Comparison of ENCODE assay signal across 11 cellular contexts in genomic region chr2:20062615-20063545, GRCh38. TPM values are rescaled to one million over a fixed set of nuclear protein-coding genes. Genes with fewer than 3 reads are reported as not detected.
DNase-seq lines count a peak whose midpoint lies in the region; TF ChIP-seq lines count a peak whose summit lies in the region.
"Had no signal": no experiment of that assay in that cellular context is flagged by ENCODE, and none has a peak within 500 bp of the region (broad histone marks: within the 10 kb centered on the region; RNA-seq: fewer than 3 reads in every experiment).

No MANE protein-coding gene starts in this region.

- no TSS peak for BruUV-seq in mammary epithelial cell (replicated peaks; lab: Mats Ljungman, UMichigan)

- H3K4me3 Mint-ChIP-seq in mesothelial cell of epicardium = no peak overlapping the region
- H3K4me3 Mint-ChIP-seq in type B pancreatic cell = peak overlapping the region; percentile 12
- H3K4me3 Mint-ChIP-seq in immature natural killer cell = no peak overlapping the region

- H3K27ac ChIP-seq in breast epithelium (peak overlapping the region; percentile 5 to 83), mammary epithelial cell (ENCODE audit: insufficient read depth, low read depth, low read length) (no peak overlapping the region), brain microvascular endothelial cell (peak overlapping the region; percentile 80)
- H3K27ac ChIP-seq: BLaER1 treated with 17β-estradiol and CSF1 and Interleukin-3, amounts not matched to agents 10 nM and 100 nM had no signal

- H3K79me2 ChIP-seq in mammary epithelial cell (ENCODE audit: insufficient read depth, low read length) = no peaks in the 10 kb centered on the region

- H3K27ac Mint-ChIP-seq in mesothelial cell of epicardium (peak overlapping the region; percentile 86), type B pancreatic cell (peak overlapping the region; percentile 72), immature natural killer cell (no peak overlapping the region)

- H3K27me3 ChIP-seq in breast epithelium = no peaks in the 10 kb centered on the region
- H3K27me3 ChIP-seq in mammary epithelial cell (ENCODE audit: insufficient read depth, low read length) = no peaks in the 10 kb centered on the region
- no peaks in the 10 kb centered on the region for H3K27me3 ChIP-seq in brain microvascular endothelial cell (replicated peaks)
- H3K27me3 ChIP-seq: BLaER1 treated with 17β-estradiol and CSF1 and Interleukin-3, amounts not matched to agents 10 nM and 100 nM had no signal

- no peak for TF ChIP-seq POLR2A in breast epithelium (IDR thresholded peaks at IDR 0.05)

- H3K36me3 Mint-ChIP-seq in mesothelial cell of epicardium (peaks cover 3% of the 10 kb centered on the region), type B pancreatic cell (peaks cover 4% of the 10 kb centered on the region), immature natural killer cell (no peaks in the 10 kb centered on the region)

- H3K27me3 Mint-ChIP-seq in mesothelial cell of epicardium (ENCODE audit: low read depth) = no peaks in the 10 kb centered on the region
- peaks cover 4% of the 10 kb centered on the region for H3K27me3 Mint-ChIP-seq in type B pancreatic cell
- peaks cover 2 to 9% (median 3%) of the 10 kb centered on the region in 3 donors for H3K27me3 Mint-ChIP-seq in immature natural killer cell (ENCODE audit: low read depth in 3 of 3)

- CTCF ChIA-PET in mammary epithelial cell (lab: Charles Lee; ENCODE audit: low non-redundant PET) = no interaction called here

- DNase-seq in breast epithelium (ENCODE audit: low spot score in 2 of 2) (no peak), mammary epithelial cell (no peak), brain microvascular endothelial cell (peak; percentile 90), mesothelial cell of epicardium (ENCODE audit: low spot score in 2 of 2, unreplicated experiment in 2 of 2) (no peak), type B pancreatic cell (ENCODE audit: extremely low spot score, unreplicated experiment) (no peak), immature natural killer cell (no peak), foreskin melanocyte (no peak), NCI-H2029 (lab: John Stamatoyannopoulos, UW) (no peak)
- DNase-seq: dermis blood vessel endothelial cell, left colon had no signal

- H3K4me1 Mint-ChIP-seq in mesothelial cell of epicardium (peaks cover 31% of the 10 kb centered on the region), type B pancreatic cell (ENCODE audit: unreplicated experiment) (peaks cover 26% of the 10 kb centered on the region), immature natural killer cell (no peaks in the 10 kb centered on the region)

- H3K9ac ChIP-seq in mammary epithelial cell (ENCODE audit: insufficient read depth, low read length) = no peak overlapping the region
- H3K9ac ChIP-seq: BLaER1 treated with 17β-estradiol and CSF1 and Interleukin-3, amounts not matched to agents 10 nM and 100 nM had no signal

- H3K4me3 ChIP-seq in breast epithelium = no peak overlapping the region
- no peak overlapping the region for H3K4me3 ChIP-seq in mammary epithelial cell (replicated peaks in 1 of 3; ENCODE audit: insufficient read depth in 1 of 3, low read depth in 2 of 3, low read length in 3 of 3)
- H3K4me3 ChIP-seq in brain microvascular endothelial cell (ENCODE audit: low read depth, low read length) = no peak overlapping the region
- H3K4me3 ChIP-seq: BLaER1 treated with 17β-estradiol and CSF1 and Interleukin-3, amounts not matched to agents 10 nM and 100 nM had no signal

- dilution Hi-C loops in mammary epithelial cell (cut with HindIII; ENCODE audit: low sequenced_read_pairs) = no loop called here

- no peaks in the 10 kb centered on the region for H3K9me3 ChIP-seq in breast epithelium
- peaks cover 3% of the 10 kb centered on the region for H3K9me3 ChIP-seq in mammary epithelial cell (replicated peaks; ENCODE audit: insufficient read depth, low read length)

- H2AFZ ChIP-seq in mammary epithelial cell (ENCODE audit: low read depth, low read length) = no peak overlapping the region

- WGBS in mammary epithelial cell (ENCODE audit: low coverage, missing lambda C conversion rate) = 93% methylated on average over 11 of the region's 11 CpGs

- H3K4me1 ChIP-seq in breast epithelium (no peaks in the 10 kb centered on the region), mammary epithelial cell (ENCODE audit: insufficient read depth, low read length) (peaks cover 34% of the 10 kb centered on the region)

- peaks cover 12% of the 10 kb centered on the region for H3K9me3 Mint-ChIP-seq in mesothelial cell of epicardium
- peaks cover 4% of the 10 kb centered on the region for H3K9me3 Mint-ChIP-seq in type B pancreatic cell
- H3K9me3 Mint-ChIP-seq in immature natural killer cell = no peaks in the 10 kb centered on the region

- H4K20me1 ChIP-seq in mammary epithelial cell (ENCODE audit: insufficient read depth, low read length) = no peaks in the 10 kb centered on the region
- H4K20me1 ChIP-seq: BLaER1 treated with 17β-estradiol and CSF1 and Interleukin-3, amounts not matched to agents 10 nM and 100 nM had no signal

- H3K4me2 ChIP-seq in mammary epithelial cell (ENCODE audit: insufficient read depth, low read depth, low read length) = no peak overlapping the region
- H3K4me2 ChIP-seq: BLaER1 treated with 17β-estradiol and CSF1 and Interleukin-3, amounts not matched to agents 10 nM and 100 nM had no signal

- intact Hi-C loops in breast epithelium (cut with DNase I; ENCODE audit: low total_unique reads) (no loop called here), mammary epithelial cell (cut with micrococcal nuclease) (no loop called here)

- no peak for TF ChIP-seq CTCF in breast epithelium (IDR thresholded peaks at IDR 0.05)
- TF ChIP-seq CTCF in mammary epithelial cell (conservative IDR thresholded peaks at IDR 0.05 in 1 of 2, IDR thresholded peaks at IDR 0.05 in 1 of 2; ENCODE audit: extremely low read depth in 1 of 2, insufficient read depth in 1 of 2, low read depth in 1 of 2, low read length in 2 of 2) = no peak
- TF ChIP-seq CTCF in brain microvascular endothelial cell (IDR thresholded peaks at IDR 0.05; ENCODE audit: low read depth, low read length, missing control alignments) = peak; percentile 23
- no peak for TF ChIP-seq CTCF in mesothelial cell of epicardium (IDR thresholded peaks at IDR 0.05; ENCODE audit: unreplicated experiment)
- peak; percentile 33 for TF ChIP-seq CTCF in type B pancreatic cell (conservative IDR thresholded peaks at IDR 0.05)

- H3K36me3 ChIP-seq in breast epithelium (no peaks in the 10 kb centered on the region), mammary epithelial cell (ENCODE audit: insufficient read depth, low read length) (no peaks in the 10 kb centered on the region), brain microvascular endothelial cell (replicated peaks) (no peaks in the 10 kb centered on the region)
- H3K36me3 ChIP-seq: BLaER1 treated with 17β-estradiol and CSF1 and Interleukin-3, amounts not matched to agents 10 nM and 100 nM had no signal

- in situ Hi-C loops in mammary epithelial cell (cut with MboI; ENCODE audit: low sequenced_read_pairs in 2 of 2) = no loop called here
- in situ Hi-C loops in brain microvascular endothelial cell (cut with HindIII; ENCODE audit: low pct_ligation_motif_present, low sequenced_read_pairs) = no loop called here

RNA-seq across cellular contexts. Expression of gene LAPTM4A, which starts 11.5 kb away (rescaled TPM):
- total RNA-seq in breast epithelium (100 to 1,000 TPM; 199 to 349 (median 264) TPM), mammary epithelial cell (100 to 1,000 TPM; 160 to 162 TPM), mesothelial cell of epicardium (211 to 217 TPM (median 216 TPM) in 3 replicates), type B pancreatic cell (ENCODE audit: low replicate concordance) (196 and 229 TPM in 2 replicates)
- polyA plus RNA-seq in mammary epithelial cell (223 TPM), immature natural killer cell (100 to 1,000 TPM; 116 to 164 (median 153) TPM)
- polyA minus RNA-seq in mammary epithelial cell = 181 TPM

RNA-seq across cellular contexts. Expression of gene MATN3, which starts 50.4 kb away (rescaled TPM):
- total RNA-seq in breast epithelium = 1 to 10 TPM; 1.3 to 2.9 (median 2.6) TPM
- 1 to 10 TPM; 4.8 TPM for total RNA-seq in mammary epithelial cell
- polyA plus RNA-seq in mammary epithelial cell = 3.4 TPM
- not detected for polyA minus RNA-seq in mammary epithelial cell
- total RNA-seq in mesothelial cell of epicardium = 1.6 to 2.7 TPM (median 2.1 TPM) in 3 replicates
- total RNA-seq in type B pancreatic cell (ENCODE audit: low replicate concordance) = 0.45 and 3.0 TPM in 2 replicates
- not detected for polyA plus RNA-seq in immature natural killer cell

Comparison
In these comparisons a context has a peak if more than half of its experiments do, and no peak if none do; other contexts are left out.
1. CTCF ChIP-seq: peak in brain microvascular endothelial cell (single experiment) and type B pancreatic cell (single experiment); none in breast epithelium (0 of 3), mammary epithelial cell (0 of 2) and mesothelial cell of epicardium (single experiment).
2. H3K27ac Mint-ChIP-seq: peak in mesothelial cell of epicardium (single experiment) and type B pancreatic cell (single experiment); none in immature natural killer cell (0 of 6).